Comparison of ENCODE assay signal across 21 cellular contexts in the genomic region with DNA sequence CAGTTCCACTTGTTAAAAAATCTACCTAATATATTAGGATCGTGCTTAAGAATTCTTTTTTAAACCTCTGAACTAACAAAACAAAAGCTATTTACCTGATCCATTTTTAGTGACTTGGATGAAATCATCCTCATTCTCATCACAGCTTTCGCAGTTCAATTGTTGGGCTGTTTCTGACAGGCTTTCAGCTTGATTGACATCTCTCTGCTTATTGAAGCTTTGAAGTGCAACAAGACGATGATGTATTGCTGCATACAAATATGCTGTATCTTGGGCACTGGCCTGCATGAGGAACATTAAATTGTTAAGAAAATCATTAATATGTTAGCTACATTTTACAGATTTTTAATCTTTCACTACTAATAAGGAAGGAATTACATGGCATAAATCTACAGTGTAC. TPM values are rescaled to one million over a fixed set of nuclear protein-coding genes. Genes with fewer than 3 reads are reported as not detected.
"Had no signal": no experiment of that assay in that cellular context is flagged by ENCODE, and none has a peak within 500 bp of the region (broad histone marks: within the 10 kb centered on the region; RNA-seq: fewer than 3 reads in every experiment).

No MANE protein-coding gene starts in this region.

- H3K27me3 ChIP-seq: colonic mucosa, heart left ventricle, right atrium auricular region, stomach, upper lobe of left lung, vagina had no signal

- H3K9me3 ChIP-seq: colonic mucosa, heart left ventricle, mucosa of descending colon, right atrium auricular region, stomach, upper lobe of left lung, vagina had no signal

- FAIRE-seq: endothelial cell of umbilical vein, small intestine had no signal

- H3K36me3 ChIP-seq: colonic mucosa, heart left ventricle, right atrium auricular region, stomach, upper lobe of left lung, vagina had no signal

- H3K4me1 ChIP-seq: colonic mucosa, right atrium auricular region, upper lobe of left lung, vagina had no signal

- H3K4me3 ChIP-seq: colonic mucosa, heart left ventricle, mucosa of descending colon, right atrium auricular region, stomach, upper lobe of left lung, vagina had no signal

- DNase-seq: colonic mucosa; dermis blood vessel endothelial cell; erythroblast; foreskin melanocyte; heart left ventricle; hippocampal formation; kidney glomerular epithelial cell; mammary epithelial cell; mucosa of descending colon; naive thymus-derived CD8-positive, alpha-beta T cell; small intestine; stimulated activated CD4-positive, alpha-beta T cell treated with anti-CD3 and anti-CD28 coated beads, Interleukin-12 subunit alpha, Interleukin-12 subunit beta, amount 100 ng/mL, for 4 hours; stimulated activated naive CD4-positive, alpha-beta T cell; stomach; substantia nigra; upper lobe of left lung had no signal

- ATAC-seq: heart left ventricle; mucosa of descending colon; naive thymus-derived CD8-positive, alpha-beta T cell had no signal

- H3K27ac ChIP-seq: colonic mucosa, heart left ventricle, right atrium auricular region, stomach, upper lobe of left lung, vagina had no signal

RNA-seq across cellular contexts. Expression of gene RANBP3L, which starts 50.5 kb away (rescaled TPM):
- total RNA-seq: dermis blood vessel endothelial cell; endothelial cell of umbilical vein; glomerular endothelial cell; mammary epithelial cell; naive thymus-derived CD8-positive, alpha-beta T cell; neural crest cell had no signal
- polyA plus RNA-seq: endothelial cell of umbilical vein, mammary epithelial cell had no signal
